ENCODE assay signal across 8 cellular contexts in the genomic region with DNA sequence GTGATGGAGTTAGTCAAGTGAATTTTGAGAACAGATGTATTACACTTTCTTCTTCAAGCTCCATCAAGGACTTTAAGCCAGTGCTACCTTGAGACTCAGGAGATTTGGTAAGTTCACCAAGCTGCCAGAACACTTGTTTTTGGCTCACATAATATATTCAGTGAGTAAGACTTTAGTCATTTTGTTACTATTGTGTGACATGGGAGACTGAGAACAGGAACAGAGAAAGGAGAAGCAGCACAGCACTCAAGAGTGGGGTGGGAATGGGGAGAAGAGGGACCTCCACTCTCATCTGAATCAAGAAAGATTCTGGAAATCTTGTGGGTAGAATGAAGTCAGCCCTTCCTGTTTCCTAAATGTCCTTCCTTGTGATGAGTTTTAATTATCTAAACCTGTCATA.
DNase-seq lines count a peak whose midpoint lies in the region; ATAC-seq and TF ChIP-seq lines count a peak whose summit lies in the region.
"Had no signal": no experiment of that assay in that cellular context is flagged by ENCODE, and none has a peak within 500 bp of the region (broad histone marks: within the 10 kb centered on the region; RNA-seq: fewer than 3 reads in every experiment).

No MANE protein-coding gene starts in this region.

- peak; percentile 12 for DNase-seq in KBM-7
- DNase-seq in left lung: no peak
- DNase-seq in iPS-NIHi11 (ENCODE audit: low spot score): no peak
- DNase-seq in HuH-7.5 (ENCODE audit: low spot score): no peak
- no peak for DNase-seq in NCI-H446 (lab: John Stamatoyannopoulos, UW)
- DNase-seq: NCI-H2171 treated with DMSO at 0.1 percent for 48 hours had no signal

- H3K4me3 ChIP-seq in left lung: no peak overlapping the region

- no peak for TF ChIP-seq CTCF in left lung (IDR thresholded peaks at IDR 0.05)

- H3K9me3 ChIP-seq in left lung: no peaks in the 10 kb centered on the region

- no peaks in the 10 kb centered on the region for H3K27me3 ChIP-seq in left lung

- peaks cover 0 to 58% of the 10 kb centered on the region in 2 donors for H3K4me1 ChIP-seq in left lung

- H3K36me3 ChIP-seq in left lung: no peaks in the 10 kb centered on the region

- ATAC-seq in GM18867 (IDR thresholded peaks at IDR 0.05; ENCODE audit: unreplicated experiment) (peak; percentile 37), GM21717 (IDR thresholded peaks at IDR 0.05; ENCODE audit: unreplicated experiment) (peak; percentile 39), left lung (peak; percentile 17)

- peak overlapping the region in 1 of 2 donors; percentile 92 for H3K27ac ChIP-seq in left lung

- intact Hi-C loops in left lung (cut with DNase I): no loop called here

- in situ Hi-C loops in KBM-7 (cut with MboI; ENCODE audit: low pct_unique_long_range_greater_than_20kb, low sequenced_read_pairs): no loop called here
